Comparison of ENCODE assay signal across 8 cellular contexts in genomic region chr14:103259801-103260628, GRCh38.
DNase-seq lines count a peak whose midpoint lies in the region; ATAC-seq and TF ChIP-seq lines count a peak whose summit lies in the region.

No MANE protein-coding gene starts in this region.

- H3K4me1 ChIP-seq in left lung = peaks cover 3 to 16% of the 10 kb centered on the region in 2 donors
- peaks cover 0 to 10% (median 2%) of the 10 kb centered on the region in 4 donors for H3K4me1 ChIP-seq in transverse colon

- H3K4me3 ChIP-seq in astrocyte of the cerebellum (ENCODE audit: low read depth, low read length) (peak overlapping the region; percentile 43), left lung (peak overlapping the region; percentile 27 to 32), transverse colon (peak overlapping the region; percentile 12 to 61 (median 40))

- in situ Hi-C loops in astrocyte of the cerebellum (cut with HindIII; ENCODE audit: low sequenced_read_pairs) = no loop called here
- in situ Hi-C loops in transverse colon (cut with MboI; ENCODE audit: low pct_ligation_motif_present in 1 of 4, low pct_unique_long_range_greater_than_20kb in 1 of 4, low sequenced_read_pairs in 3 of 4) = no loop called here

- TF ChIP-seq CTCF in astrocyte of the cerebellum (IDR thresholded peaks at IDR 0.05; ENCODE audit: low read depth, low read length, missing control alignments) (no peak), left lung (IDR thresholded peaks at IDR 0.05) (no peak), transverse colon (IDR thresholded peaks at IDR 0.05) (no peak)

- intact Hi-C loops in left lung (cut with DNase I) = no loop called here
- intact Hi-C loops in transverse colon (cut with DNase I; ENCODE audit: low total_unique reads) = no loop called here

- ATAC-seq in left lung (peak; percentile 81), GM21576 (IDR thresholded peaks at IDR 0.05; ENCODE audit: unreplicated experiment) (no peak)

- peaks cover 25% of the 10 kb centered on the region for H3K27me3 Mint-ChIP-seq in T-helper 2 cell treated with Interferon-gamma antibody and Interleukin-4, amounts not matched to agents 5 μg/mL and 100 μg/mL, for 36 hours (ENCODE audit: low read depth)

- H3K4me1 Mint-ChIP-seq in T-helper 2 cell treated with Interferon-gamma antibody and Interleukin-4, amounts not matched to agents 5 μg/mL and 100 μg/mL, for 36 hours (ENCODE audit: low read depth) = no peaks in the 10 kb centered on the region

- H3K27ac Mint-ChIP-seq in T-helper 2 cell treated with Interferon-gamma antibody and Interleukin-4, amounts not matched to agents 5 μg/mL and 100 μg/mL, for 36 hours = no peak overlapping the region

- H3K27ac ChIP-seq in left lung (peak overlapping the region; percentile 56 to 76), transverse colon (peak overlapping the region; percentile 73 to 84 (median 80))

- H3K36me3 ChIP-seq in left lung (no peaks in the 10 kb centered on the region), transverse colon (no peaks in the 10 kb centered on the region)

- TF ChIP-seq EP300 in transverse colon (IDR thresholded peaks at IDR 0.05; ENCODE audit: low read depth) = no peak

- no peak for TF ChIP-seq POLR2A in transverse colon (IDR thresholded peaks at IDR 0.05)

- H3K9me3 ChIP-seq in left lung (no peaks in the 10 kb centered on the region), transverse colon (no peaks in the 10 kb centered on the region)

- H3K36me3 Mint-ChIP-seq in T-helper 2 cell treated with Interferon-gamma antibody and Interleukin-4, amounts not matched to agents 5 μg/mL and 100 μg/mL, for 36 hours (ENCODE audit: low read depth) = no peaks in the 10 kb centered on the region

- peak overlapping the region; percentile 7 for H3K4me3 Mint-ChIP-seq in T-helper 2 cell treated with Interferon-gamma antibody and Interleukin-4, amounts not matched to agents 5 μg/mL and 100 μg/mL, for 36 hours

- no peak for DNase-seq in T-helper 2 cell treated with Interferon-gamma antibody and Interleukin-4, amounts not matched to agents 5 μg/mL and 100 μg/mL, for 36 hours (ENCODE audit: low spot score)
- DNase-seq in T-helper 2 cell (no peak), astrocyte of the cerebellum (ENCODE audit: low read depth) (no peak), left lung (no peak), transverse colon (peak; percentile 43), dedifferentiated amniotic fluid mesenchymal stem cell (ENCODE audit: extremely low spot score) (no peak), NAMALWA (ENCODE audit: low spot score) (no peak)

- WGBS in transverse colon (ENCODE audit: low coverage in 1 of 2), 2 donors = 50 to 72% methylated on average over 8 to 18 of the region's 19 CpGs

- H3K27me3 ChIP-seq in left lung = peaks cover 0 to 18% of the 10 kb centered on the region in 2 donors
- H3K27me3 ChIP-seq in transverse colon = no peaks in the 10 kb centered on the region

- no peaks in the 10 kb centered on the region for H3K9me3 Mint-ChIP-seq in T-helper 2 cell treated with Interferon-gamma antibody and Interleukin-4, amounts not matched to agents 5 μg/mL and 100 μg/mL, for 36 hours
